Comparison of ENCODE assay signal across 15 cellular contexts in genomic region chr21:46397993-46398392, GRCh38.
DNase-seq lines count a peak whose midpoint lies in the region; ATAC-seq and TF ChIP-seq lines count a peak whose summit lies in the region.
"Had no signal": no experiment of that assay in that cellular context is flagged by ENCODE, and none has a peak within 500 bp of the region (broad histone marks: within the 10 kb centered on the region; RNA-seq: fewer than 3 reads in every experiment).

No MANE protein-coding gene starts in this region.

- POLR2A ChIA-PET in naive thymus-derived CD8-positive, alpha-beta T cell (lab: Charles Lee) = no interaction called here

- no peaks in the 10 kb centered on the region for H3K27me3 Mint-ChIP-seq in endodermal cell (ENCODE audit: insufficient read depth)
- H3K27me3 Mint-ChIP-seq in naive thymus-derived CD8-positive, alpha-beta T cell = no peaks in the 10 kb centered on the region
- H3K27me3 Mint-ChIP-seq: CD4-positive, alpha-beta memory T cell had no signal

- no peak for ATAC-seq in Right ventricle myocardium superior (ENCODE audit: poor library complexity)
- ATAC-seq in naive thymus-derived CD8-positive, alpha-beta T cell = no peak
- ATAC-seq: GM23338, HCT116 had no signal

- peaks cover 91% of the 10 kb centered on the region for H3K36me3 ChIP-seq in left ventricle myocardium inferior
- peaks cover 59% of the 10 kb centered on the region for H3K36me3 ChIP-seq in endodermal cell (ENCODE audit: control insufficient read depth, insufficient read depth, low read length)
- peaks cover 42% of the 10 kb centered on the region for H3K36me3 ChIP-seq in effector memory CD4-positive, alpha-beta T cell (ENCODE audit: control insufficient read depth, insufficient read depth, low read length)

- DNase-seq in Right ventricle myocardium superior = peak; percentile 23
- DNase-seq in left ventricle myocardium inferior = no peak
- no peak for DNase-seq in endodermal cell
- peak in 8 of 10 donors; percentile 44 to 93 (median 55) for DNase-seq in posterior cingulate gyrus
- DNase-seq in hippocampal formation (lab: John Stamatoyannopoulos, UW) = no peak
- no peak for DNase-seq in naive thymus-derived CD8-positive, alpha-beta T cell
- no peak for DNase-seq in effector memory CD4-positive, alpha-beta T cell
- DNase-seq: 8988T; CD4-positive, alpha-beta memory T cell; HFFc6; IMR-90 had no signal

- H3K27ac ChIP-seq in left ventricle myocardium inferior (replicated peaks) = no peak overlapping the region
- no peak overlapping the region for H3K27ac ChIP-seq in endodermal cell (ENCODE audit: low read depth, low read length)
- no peak overlapping the region for H3K27ac ChIP-seq in effector memory CD4-positive, alpha-beta T cell (ENCODE audit: insufficient read depth, low read length, poor library complexity, severe bottlenecking)
- H3K27ac ChIP-seq: BLaER1 had no signal

- H3K9me3 ChIP-seq in left ventricle myocardium inferior (replicated peaks) (no peaks in the 10 kb centered on the region), endodermal cell (ENCODE audit: control insufficient read depth, low read length) (no peaks in the 10 kb centered on the region)
- H3K9me3 ChIP-seq in effector memory CD4-positive, alpha-beta T cell (ENCODE audit: control insufficient read depth, low read length) = no peaks in the 10 kb centered on the region
- H3K9me3 ChIP-seq: BLaER1 had no signal

- TF ChIP-seq CTCF in left ventricle myocardium inferior (IDR thresholded peaks at IDR 0.05; ENCODE audit: borderline replicate concordance) = no peak
- TF ChIP-seq CTCF in endodermal cell (conservative IDR thresholded peaks at IDR 0.05) = no peak

- H3K4me3 ChIP-seq in left ventricle myocardium inferior (no peak overlapping the region), endodermal cell (ENCODE audit: low read length) (no peak overlapping the region)
- H3K4me3 ChIP-seq in effector memory CD4-positive, alpha-beta T cell (ENCODE audit: insufficient read depth, low read depth, low read length, poor library complexity, severe bottlenecking) = no peak overlapping the region
- H3K4me3 ChIP-seq: BLaER1, GM23338 had no signal

- no peak overlapping the region for H3K4me3 Mint-ChIP-seq in endodermal cell
- no peak overlapping the region for H3K4me3 Mint-ChIP-seq in naive thymus-derived CD8-positive, alpha-beta T cell
- H3K4me3 Mint-ChIP-seq: CD14-positive monocyte; CD4-positive, alpha-beta memory T cell; GM23338; HFFc6 had no signal

- H3K4me1 ChIP-seq in left ventricle myocardium inferior (peaks cover 10% of the 10 kb centered on the region), endodermal cell (ENCODE audit: control insufficient read depth, insufficient read depth, low read length) (no peaks in the 10 kb centered on the region)
- no peaks in the 10 kb centered on the region for H3K4me1 ChIP-seq in effector memory CD4-positive, alpha-beta T cell (ENCODE audit: control insufficient read depth, insufficient read depth, low read length, poor library complexity, severe bottlenecking)

- H3K36me3 Mint-ChIP-seq in endodermal cell (ENCODE audit: low read depth) = peaks cover 50% of the 10 kb centered on the region
- peaks cover 0 to 77% (median 26%) of the 10 kb centered on the region in 3 donors for H3K36me3 Mint-ChIP-seq in naive thymus-derived CD8-positive, alpha-beta T cell

- no peak overlapping the region for H3K9ac ChIP-seq in endodermal cell (ENCODE audit: extremely low read depth, low read length, poor library complexity, severe bottlenecking)
- H3K9ac ChIP-seq: BLaER1 had no signal

- no peaks in the 10 kb centered on the region for H3K9me3 Mint-ChIP-seq in endodermal cell
- no peaks in the 10 kb centered on the region for H3K9me3 Mint-ChIP-seq in naive thymus-derived CD8-positive, alpha-beta T cell
- H3K9me3 Mint-ChIP-seq: CD14-positive monocyte; CD4-positive, alpha-beta memory T cell; GM23338; HFFc6 had no signal

- WGBS in endodermal cell (ENCODE audit: insufficient coverage in 1 of 2, insufficient read length in 1 of 2), 2 experiments = 95 to 97% methylated on average over 22 of the region's 22 CpGs

- no peaks in the 10 kb centered on the region for H3K27me3 ChIP-seq in left ventricle myocardium inferior (ENCODE audit: low read depth)
- no peaks in the 10 kb centered on the region for H3K27me3 ChIP-seq in endodermal cell (ENCODE audit: control insufficient read depth, insufficient read depth, low read length, poor library complexity, severe bottlenecking)
- H3K27me3 ChIP-seq in effector memory CD4-positive, alpha-beta T cell (replicated peaks; ENCODE audit: control insufficient read depth, insufficient read depth, low read length, poor library complexity, severe bottlenecking) = no peaks in the 10 kb centered on the region
- H3K27me3 ChIP-seq: BLaER1 had no signal

- intact Hi-C loops in Right ventricle myocardium superior (cut with DNase I) = no loop called here
- intact Hi-C loops in left ventricle myocardium inferior (cut with micrococcal nuclease) = no loop called here
- intact Hi-C loops in posterior cingulate gyrus (cut with DNase I) = no loop called here

- peak overlapping the region; percentile 26 for H3K27ac Mint-ChIP-seq in endodermal cell
- no peak overlapping the region for H3K27ac Mint-ChIP-seq in naive thymus-derived CD8-positive, alpha-beta T cell
- H3K27ac Mint-ChIP-seq: GM23338, HFFc6 had no signal

- no peaks in the 10 kb centered on the region for H3K4me1 Mint-ChIP-seq in endodermal cell
- H3K4me1 Mint-ChIP-seq in naive thymus-derived CD8-positive, alpha-beta T cell = peaks cover 0 to 6% (median 1%) of the 10 kb centered on the region in 4 donors
- H3K4me1 Mint-ChIP-seq: CD14-positive monocyte, GM23338 had no signal

Comparison
In these comparisons a context has a peak if more than half of its experiments do, and no peak if none do; other contexts are left out.
1. DNase-seq: peak in Right ventricle myocardium superior (single experiment) and posterior cingulate gyrus (8 of 10); none in left ventricle myocardium inferior (single experiment), endodermal cell (single experiment), hippocampal formation (0 of 2), naive thymus-derived CD8-positive, alpha-beta T cell (0 of 10) and effector memory CD4-positive, alpha-beta T cell (0 of 3).